Comparison of ENCODE assay signal across 1 cellular context in the genomic region with DNA sequence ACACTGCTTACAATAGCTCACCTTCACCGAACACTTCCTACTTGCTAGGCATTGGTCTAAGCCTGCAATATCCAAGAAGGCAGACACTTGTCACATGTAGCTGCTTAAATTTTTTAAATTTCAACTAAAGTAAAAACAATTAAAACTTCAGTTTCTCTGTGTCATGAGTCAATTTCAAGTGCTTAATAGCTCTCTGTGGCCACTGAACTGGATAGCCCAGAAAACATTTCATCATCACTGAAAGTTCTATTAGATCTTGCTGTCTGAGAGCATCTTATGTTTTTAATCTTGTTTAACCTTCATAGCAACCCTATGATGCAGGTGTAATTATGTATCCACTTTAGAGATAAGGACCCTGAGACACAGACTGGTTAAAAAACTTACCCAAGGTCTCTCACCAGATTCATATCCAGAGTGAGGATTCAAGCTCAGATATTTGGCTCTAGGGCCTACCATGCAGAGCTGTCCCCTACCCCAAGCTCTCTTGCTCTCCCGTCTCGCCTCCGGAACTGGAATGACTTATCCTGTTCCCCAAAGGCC.
TF ChIP-seq lines count a peak whose summit lies in the region.

No MANE protein-coding gene starts in this region.

TF ChIP-seq in GM12878, 131 proteins besides CTCF, POLR2A, EP300 and RAD21:
- TF ChIP-seq TCF12 (IDR thresholded peaks at IDR 0.05; ENCODE audit: low read depth, low read length) (no peak), POU2F2 (IDR thresholded peaks at IDR 0.05; ENCODE audit: borderline replicate concordance, low read depth, low read length) (no peak), TCF7 (IDR thresholded peaks at IDR 0.05; ENCODE audit: borderline replicate concordance) (no peak), ZNF207 (IDR thresholded peaks at IDR 0.05; ENCODE audit: borderline replicate concordance) (no peak), RB1 (IDR thresholded peaks at IDR 0.05; ENCODE audit: borderline replicate concordance) (no peak), BCL11A (IDR thresholded peaks at IDR 0.05; ENCODE audit: low read depth, low read length) (no peak)
- TF ChIP-seq, protein P1, sequence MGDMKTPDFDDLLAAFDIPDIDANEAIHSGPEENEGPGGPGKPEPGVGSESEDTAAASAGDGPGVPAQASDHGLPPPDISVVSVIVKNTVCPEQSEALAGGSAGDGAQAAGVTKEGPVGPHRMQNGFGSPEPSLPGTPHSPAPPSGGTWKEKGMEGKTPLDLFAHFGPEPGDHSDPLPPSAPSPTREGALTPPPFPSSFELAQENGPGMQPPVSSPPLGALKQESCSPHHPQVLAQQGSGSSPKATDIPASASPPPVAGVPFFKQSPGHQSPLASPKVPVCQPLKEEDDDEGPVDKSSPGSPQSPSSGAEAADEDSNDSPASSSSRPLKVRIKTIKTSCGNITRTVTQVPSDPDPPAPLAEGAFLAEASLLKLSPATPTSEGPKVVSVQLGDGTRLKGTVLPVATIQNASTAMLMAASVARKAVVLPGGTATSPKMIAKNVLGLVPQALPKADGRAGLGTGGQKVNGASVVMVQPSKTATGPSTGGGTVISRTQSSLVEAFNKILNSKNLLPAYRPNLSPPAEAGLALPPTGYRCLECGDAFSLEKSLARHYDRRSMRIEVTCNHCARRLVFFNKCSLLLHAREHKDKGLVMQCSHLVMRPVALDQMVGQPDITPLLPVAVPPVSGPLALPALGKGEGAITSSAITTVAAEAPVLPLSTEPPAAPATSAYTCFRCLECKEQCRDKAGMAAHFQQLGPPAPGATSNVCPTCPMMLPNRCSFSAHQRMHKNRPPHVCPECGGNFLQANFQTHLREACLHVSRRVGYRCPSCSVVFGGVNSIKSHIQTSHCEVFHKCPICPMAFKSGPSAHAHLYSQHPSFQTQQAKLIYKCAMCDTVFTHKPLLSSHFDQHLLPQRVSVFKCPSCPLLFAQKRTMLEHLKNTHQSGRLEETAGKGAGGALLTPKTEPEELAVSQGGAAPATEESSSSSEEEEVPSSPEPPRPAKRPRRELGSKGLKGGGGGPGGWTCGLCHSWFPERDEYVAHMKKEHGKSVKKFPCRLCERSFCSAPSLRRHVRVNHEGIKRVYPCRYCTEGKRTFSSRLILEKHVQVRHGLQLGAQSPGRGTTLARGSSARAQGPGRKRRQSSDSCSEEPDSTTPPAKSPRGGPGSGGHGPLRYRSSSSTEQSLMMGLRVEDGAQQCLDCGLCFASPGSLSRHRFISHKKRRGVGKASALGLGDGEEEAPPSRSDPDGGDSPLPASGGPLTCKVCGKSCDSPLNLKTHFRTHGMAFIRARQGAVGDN (IDR thresholded peaks at IDR 0.05) = no peak
- TF ChIP-seq, protein P2, sequence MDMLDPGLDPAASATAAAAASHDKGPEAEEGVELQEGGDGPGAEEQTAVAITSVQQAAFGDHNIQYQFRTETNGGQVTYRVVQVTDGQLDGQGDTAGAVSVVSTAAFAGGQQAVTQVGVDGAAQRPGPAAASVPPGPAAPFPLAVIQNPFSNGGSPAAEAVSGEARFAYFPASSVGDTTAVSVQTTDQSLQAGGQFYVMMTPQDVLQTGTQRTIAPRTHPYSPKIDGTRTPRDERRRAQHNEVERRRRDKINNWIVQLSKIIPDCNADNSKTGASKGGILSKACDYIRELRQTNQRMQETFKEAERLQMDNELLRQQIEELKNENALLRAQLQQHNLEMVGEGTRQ (IDR thresholded peaks at IDR 0.05; ENCODE audit: borderline replicate concordance, low read depth, low read length) = no peak
